ENCODE assay signal across 8 cellular contexts in the genomic region with DNA sequence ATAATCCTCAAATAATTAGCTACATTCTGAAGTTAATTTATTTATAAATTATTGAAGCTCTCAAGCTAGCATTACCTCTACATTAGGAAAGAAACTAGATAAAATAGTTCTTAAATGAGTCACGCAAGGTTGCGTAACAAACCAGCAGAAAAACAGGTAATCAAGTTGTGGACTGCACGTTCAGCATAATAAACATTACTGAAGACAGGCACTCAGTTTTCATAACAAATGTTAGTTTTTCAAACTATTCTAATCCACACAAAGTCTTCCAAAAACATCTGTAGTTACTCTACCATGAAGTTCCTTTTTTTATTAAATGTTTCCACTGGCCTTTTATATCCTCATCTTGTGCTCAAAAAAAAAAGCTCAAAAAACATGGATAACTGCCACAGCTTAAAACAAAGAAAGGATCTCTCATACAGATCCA. TPM values are rescaled to one million over a fixed set of nuclear protein-coding genes. Genes with fewer than 3 reads are reported as not detected.
DNase-seq lines count a peak whose midpoint lies in the region; ATAC-seq and TF ChIP-seq lines count a peak whose summit lies in the region.

No MANE protein-coding gene starts in this region.

- H4K20me1 ChIP-seq in neural progenitor cell (ENCODE audit: low read depth) = peaks cover 17% of the 10 kb centered on the region

- in situ Hi-C loops in Caki2 (cut with HindIII; ENCODE audit: low pct_unique_long_range_greater_than_20kb, low sequenced_read_pairs) = no loop called here

- peaks cover 17% of the 10 kb centered on the region for H3K36me3 Mint-ChIP-seq in neural progenitor cell

- H3K27me3 Mint-ChIP-seq in neural progenitor cell (ENCODE audit: insufficient read depth, low read depth) = peaks cover 7% of the 10 kb centered on the region

- H3K9ac ChIP-seq in NT2/D1 (ENCODE audit: insufficient read length, low read depth) = peak overlapping the region; percentile 47
- H3K9ac ChIP-seq in neural progenitor cell = peak overlapping the region; percentile 15

- H3K4me1 ChIP-seq in NT2/D1 (ENCODE audit: insufficient read depth, insufficient read length) (no peaks in the 10 kb centered on the region), ectodermal cell (ENCODE audit: control insufficient read depth, insufficient read depth, low read length) (no peaks in the 10 kb centered on the region), neural progenitor cell (peaks cover 16% of the 10 kb centered on the region)

- H3K4me3 ChIP-seq in NT2/D1 (ENCODE audit: insufficient read length, low read depth) = peak overlapping the region; percentile 76
- H3K4me3 ChIP-seq in ectodermal cell (ENCODE audit: insufficient read depth, low read depth, low read length) = peak overlapping the region; percentile 68
- peak overlapping the region; percentile 78 for H3K4me3 ChIP-seq in neural progenitor cell

- H2AFZ ChIP-seq in neural progenitor cell (replicated peaks) = no peak overlapping the region

- H3K27me3 ChIP-seq in NT2/D1 (ENCODE audit: insufficient read depth, insufficient read length) (no peaks in the 10 kb centered on the region), ectodermal cell (ENCODE audit: control insufficient read depth, insufficient read depth, low read length, poor library complexity, severe bottlenecking) (no peaks in the 10 kb centered on the region), neural progenitor cell (no peaks in the 10 kb centered on the region)

- peaks cover 2% of the 10 kb centered on the region for H3F3A ChIP-seq in neural progenitor cell (ENCODE audit: low read depth)

- no peaks in the 10 kb centered on the region for H3K9me3 Mint-ChIP-seq in neural progenitor cell

- H3K4me2 ChIP-seq in neural progenitor cell = peak overlapping the region; percentile 68

- H3K9me3 ChIP-seq in NT2/D1 (ENCODE audit: insufficient read depth, low read length) (no peaks in the 10 kb centered on the region), ectodermal cell (ENCODE audit: control insufficient read depth, low read length) (no peaks in the 10 kb centered on the region), neural progenitor cell (ENCODE audit: low read depth) (no peaks in the 10 kb centered on the region)

- no peak for TF ChIP-seq CTCF in neural progenitor cell (IDR thresholded peaks at IDR 0.05)

- peaks cover 61% of the 10 kb centered on the region for H3K79me2 ChIP-seq in neural progenitor cell (ENCODE audit: low read depth)

- H3K4me3 Mint-ChIP-seq in neural progenitor cell = peak overlapping the region; percentile 97

- H3K36me3 ChIP-seq in NT2/D1 (ENCODE audit: insufficient read depth, insufficient read length, low read length) (peaks cover 48% of the 10 kb centered on the region), ectodermal cell (ENCODE audit: control insufficient read depth, insufficient read depth, low read length) (no peaks in the 10 kb centered on the region), neural progenitor cell (no peaks in the 10 kb centered on the region)

- peaks cover 36% of the 10 kb centered on the region for H3K4me1 Mint-ChIP-seq in neural progenitor cell

- no peak overlapping the region for H3K27ac Mint-ChIP-seq in neural progenitor cell

- DNase-seq in Caki2 (ENCODE audit: low read depth) = peak; percentile 35
- DNase-seq in NT2/D1 (ENCODE audit: low read depth, low spot score) = no peak
- DNase-seq in neural progenitor cell (ENCODE audit: low spot score) = no peak
- no peak for DNase-seq in activated gamma-delta T cell treated with Interleukin-2 at 50 U/mL for 16 hours
- no peak for DNase-seq in NCI-H82 treated with DMSO at 0.1 percent for 48 hours (lab: John Stamatoyannopoulos, UW; ENCODE audit: unreplicated experiment)

- WGBS in ectodermal cell, 2 experiments = 87 to 95% methylated on average over 3 of the region's 3 CpGs

- no peak overlapping the region for H3K27ac ChIP-seq in ectodermal cell (ENCODE audit: insufficient read depth, low read depth, low read length, poor library complexity, severe bottlenecking)
- no peak overlapping the region for H3K27ac ChIP-seq in neural progenitor cell

- ATAC-seq in GM18861 (IDR thresholded peaks at IDR 0.05; ENCODE audit: unreplicated experiment) (no peak), GM18511 (IDR thresholded peaks at IDR 0.05; ENCODE audit: unreplicated experiment) (no peak)

RNA-seq across cellular contexts. Expression of a gene that starts 1.3 kb away (rescaled TPM):
- 24.1 and 29.1 TPM in 2 replicates for total RNA-seq in Caki2 (2014; rRNA removed; shearing (Covaris generic); ENCODE audit: low replicate concordance)
- polyA plus RNA-seq in ectodermal cell (2013, experiment 1 of 4) = 54.6 TPM
- polyA plus RNA-seq in ectodermal cell (2013, experiment 2 of 4) = 59.2 TPM
- 31.1 TPM for polyA plus RNA-seq in ectodermal cell (2013, experiment 3 of 4)
- polyA plus RNA-seq in ectodermal cell (2013, experiment 4 of 4) = 32.6 TPM
- 53.0 and 89.5 TPM in 2 replicates for total RNA-seq in neural progenitor cell (ENCODE audit: low replicate concordance)

RNA-seq across cellular contexts. Expression of a gene that starts 5.8 kb away (rescaled TPM):
- 17.7 and 20.9 TPM in 2 replicates for total RNA-seq in Caki2 (2014; rRNA removed; shearing (Covaris generic); ENCODE audit: low replicate concordance)
- polyA plus RNA-seq in ectodermal cell (2013, experiment 1 of 4) = 30.7 TPM
- polyA plus RNA-seq in ectodermal cell (2013, experiment 2 of 4) = 31.2 TPM
- 25.1 TPM for polyA plus RNA-seq in ectodermal cell (2013, experiment 3 of 4)
- 31.9 TPM for polyA plus RNA-seq in ectodermal cell (2013, experiment 4 of 4)
- total RNA-seq in neural progenitor cell (ENCODE audit: low replicate concordance) = 17.8 and 21.6 TPM in 2 replicates
